In genomic region chr20:63980806-63981728, GRCh38 we compare ENCODE assay signal across 1 cellular context.
TF ChIP-seq lines count a peak whose summit lies in the region.

A gene with protein sequence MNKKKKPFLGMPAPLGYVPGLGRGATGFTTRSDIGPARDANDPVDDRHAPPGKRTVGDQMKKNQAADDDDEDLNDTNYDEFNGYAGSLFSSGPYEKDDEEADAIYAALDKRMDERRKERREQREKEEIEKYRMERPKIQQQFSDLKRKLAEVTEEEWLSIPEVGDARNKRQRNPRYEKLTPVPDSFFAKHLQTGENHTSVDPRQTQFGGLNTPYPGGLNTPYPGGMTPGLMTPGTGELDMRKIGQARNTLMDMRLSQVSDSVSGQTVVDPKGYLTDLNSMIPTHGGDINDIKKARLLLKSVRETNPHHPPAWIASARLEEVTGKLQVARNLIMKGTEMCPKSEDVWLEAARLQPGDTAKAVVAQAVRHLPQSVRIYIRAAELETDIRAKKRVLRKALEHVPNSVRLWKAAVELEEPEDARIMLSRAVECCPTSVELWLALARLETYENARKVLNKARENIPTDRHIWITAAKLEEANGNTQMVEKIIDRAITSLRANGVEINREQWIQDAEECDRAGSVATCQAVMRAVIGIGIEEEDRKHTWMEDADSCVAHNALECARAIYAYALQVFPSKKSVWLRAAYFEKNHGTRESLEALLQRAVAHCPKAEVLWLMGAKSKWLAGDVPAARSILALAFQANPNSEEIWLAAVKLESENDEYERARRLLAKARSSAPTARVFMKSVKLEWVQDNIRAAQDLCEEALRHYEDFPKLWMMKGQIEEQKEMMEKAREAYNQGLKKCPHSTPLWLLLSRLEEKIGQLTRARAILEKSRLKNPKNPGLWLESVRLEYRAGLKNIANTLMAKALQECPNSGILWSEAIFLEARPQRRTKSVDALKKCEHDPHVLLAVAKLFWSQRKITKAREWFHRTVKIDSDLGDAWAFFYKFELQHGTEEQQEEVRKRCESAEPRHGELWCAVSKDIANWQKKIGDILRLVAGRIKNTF (plus strand): TSS chr20:63981132. CDS start chr20:63981246, 114 bp downstream.

TF ChIP-seq in HEK293, 187 proteins besides CTCF, POLR2A, EP300 and RAD21 (continued from another document and continues in another):
- TF ChIP-seq TSHZ1 (tag by site-specific recombination; IDR thresholded peaks at IDR 0.05; ENCODE audit: borderline replicate concordance) = no peak
- TF ChIP-seq ZFP3 (tag by site-specific recombination; IDR thresholded peaks at IDR 0.05; ENCODE audit: low read depth) = no peak
- TF ChIP-seq ZNF639 (tag by site-specific recombination; IDR thresholded peaks at IDR 0.05) = peak; percentile 71
- peak; percentile 55; the same call in 1 of the 2 replicates for TF ChIP-seq ZNF843 (tag by site-specific recombination; IDR thresholded peaks at IDR 0.05)
- TF ChIP-seq ZIC2 (tag by site-specific recombination; IDR thresholded peaks at IDR 0.05) = no peak
- TF ChIP-seq ZXDB (tag by site-specific recombination; IDR thresholded peaks at IDR 0.05) = peak; percentile 86; the same call in 1 of the 2 replicates
- no peak for TF ChIP-seq ZNF558 (tag by site-specific recombination; IDR thresholded peaks at IDR 0.05)
- no peak for TF ChIP-seq ZNF280C (tag by site-specific recombination; IDR thresholded peaks at IDR 0.05)
- TF ChIP-seq YY2 (tag by site-specific recombination; IDR thresholded peaks at IDR 0.05) = 0 out of 2 replicates have a peak, but pooled peaks have one; percentile 5
- TF ChIP-seq SP2 (tag by site-specific recombination; IDR thresholded peaks at IDR 0.05) = peak; percentile 97
- TF ChIP-seq YY1 (tag by site-specific recombination; IDR thresholded peaks at IDR 0.05) = peak; percentile 44; the same call in 1 of the 2 replicates
- no peak for TF ChIP-seq ZNF112 (tag by site-specific recombination; IDR thresholded peaks at IDR 0.05)
- no peak for TF ChIP-seq ZNF416 (tag by site-specific recombination; IDR thresholded peaks at IDR 0.05)
- TF ChIP-seq ZFP37 (tag by site-specific recombination; IDR thresholded peaks at IDR 0.05) = no peak
- TF ChIP-seq GLI4 (tag by site-specific recombination; IDR thresholded peaks at IDR 0.05) = no peak
- TF ChIP-seq BCL11A (tag by site-specific recombination; IDR thresholded peaks at IDR 0.05; ENCODE audit: low read depth) = 0 out of 2 replicates have a peak, but pooled peaks have one; percentile 44
- TF ChIP-seq ZBTB21 (tag by site-specific recombination; IDR thresholded peaks at IDR 0.05) = peak; percentile 89
- peak; percentile 76 for TF ChIP-seq KLF10 (tag by site-specific recombination; IDR thresholded peaks at IDR 0.05)
- peak; percentile 56; the same call in 1 of the 2 replicates for TF ChIP-seq HOXD13 (CRISPR knock-in tag; IDR thresholded peaks at IDR 0.05; ENCODE audit: borderline replicate concordance)
- TF ChIP-seq ZNF155 (tag by site-specific recombination; IDR thresholded peaks at IDR 0.05) = no peak
- TF ChIP-seq ZNF394 (tag by site-specific recombination; IDR thresholded peaks at IDR 0.05; ENCODE audit: borderline replicate concordance) = 0 out of 2 replicates have a peak, but pooled peaks have one; percentile 13
- TF ChIP-seq, protein P1, sequence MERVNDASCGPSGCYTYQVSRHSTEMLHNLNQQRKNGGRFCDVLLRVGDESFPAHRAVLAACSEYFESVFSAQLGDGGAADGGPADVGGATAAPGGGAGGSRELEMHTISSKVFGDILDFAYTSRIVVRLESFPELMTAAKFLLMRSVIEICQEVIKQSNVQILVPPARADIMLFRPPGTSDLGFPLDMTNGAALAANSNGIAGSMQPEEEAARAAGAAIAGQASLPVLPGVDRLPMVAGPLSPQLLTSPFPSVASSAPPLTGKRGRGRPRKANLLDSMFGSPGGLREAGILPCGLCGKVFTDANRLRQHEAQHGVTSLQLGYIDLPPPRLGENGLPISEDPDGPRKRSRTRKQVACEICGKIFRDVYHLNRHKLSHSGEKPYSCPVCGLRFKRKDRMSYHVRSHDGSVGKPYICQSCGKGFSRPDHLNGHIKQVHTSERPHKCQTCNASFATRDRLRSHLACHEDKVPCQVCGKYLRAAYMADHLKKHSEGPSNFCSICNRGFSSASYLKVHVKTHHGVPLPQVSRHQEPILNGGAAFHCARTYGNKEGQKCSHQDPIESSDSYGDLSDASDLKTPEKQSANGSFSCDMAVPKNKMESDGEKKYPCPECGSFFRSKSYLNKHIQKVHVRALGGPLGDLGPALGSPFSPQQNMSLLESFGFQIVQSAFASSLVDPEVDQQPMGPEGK (tag by site-specific recombination; IDR thresholded peaks at IDR 0.05) = peak; percentile 94
- TF ChIP-seq ZSCAN30 (tag by site-specific recombination; IDR thresholded peaks at IDR 0.05) = 0 out of 2 replicates have a peak, but pooled peaks have one; percentile 15
- peak; percentile 97 for TF ChIP-seq ZNF629 (tag by site-specific recombination; IDR thresholded peaks at IDR 0.05)
- TF ChIP-seq MZF1 (tag by site-specific recombination; IDR thresholded peaks at IDR 0.05; ENCODE audit: borderline replicate concordance) = no peak
- TF ChIP-seq ZNF600 (tag by site-specific recombination; IDR thresholded peaks at IDR 0.05) = peak; percentile 66; the same call in 1 of the 2 replicates
- no peak for TF ChIP-seq ZNF354C (tag by site-specific recombination; IDR thresholded peaks at IDR 0.05; ENCODE audit: borderline replicate concordance, low read depth)
- TF ChIP-seq ZNF2 (tag by site-specific recombination; IDR thresholded peaks at IDR 0.05) = peak; percentile 42; the same call in 1 of the 2 replicates
- no peak for TF ChIP-seq OSR2 (tag by site-specific recombination; IDR thresholded peaks at IDR 0.05)
- peak; percentile 89 for TF ChIP-seq ZNF561 (tag by site-specific recombination; IDR thresholded peaks at IDR 0.05; ENCODE audit: borderline replicate concordance)
- peak; percentile 60; the same call in 1 of the 2 replicates for TF ChIP-seq GLIS2 (tag by site-specific recombination; IDR thresholded peaks at IDR 0.05)
- TF ChIP-seq, protein P2, sequence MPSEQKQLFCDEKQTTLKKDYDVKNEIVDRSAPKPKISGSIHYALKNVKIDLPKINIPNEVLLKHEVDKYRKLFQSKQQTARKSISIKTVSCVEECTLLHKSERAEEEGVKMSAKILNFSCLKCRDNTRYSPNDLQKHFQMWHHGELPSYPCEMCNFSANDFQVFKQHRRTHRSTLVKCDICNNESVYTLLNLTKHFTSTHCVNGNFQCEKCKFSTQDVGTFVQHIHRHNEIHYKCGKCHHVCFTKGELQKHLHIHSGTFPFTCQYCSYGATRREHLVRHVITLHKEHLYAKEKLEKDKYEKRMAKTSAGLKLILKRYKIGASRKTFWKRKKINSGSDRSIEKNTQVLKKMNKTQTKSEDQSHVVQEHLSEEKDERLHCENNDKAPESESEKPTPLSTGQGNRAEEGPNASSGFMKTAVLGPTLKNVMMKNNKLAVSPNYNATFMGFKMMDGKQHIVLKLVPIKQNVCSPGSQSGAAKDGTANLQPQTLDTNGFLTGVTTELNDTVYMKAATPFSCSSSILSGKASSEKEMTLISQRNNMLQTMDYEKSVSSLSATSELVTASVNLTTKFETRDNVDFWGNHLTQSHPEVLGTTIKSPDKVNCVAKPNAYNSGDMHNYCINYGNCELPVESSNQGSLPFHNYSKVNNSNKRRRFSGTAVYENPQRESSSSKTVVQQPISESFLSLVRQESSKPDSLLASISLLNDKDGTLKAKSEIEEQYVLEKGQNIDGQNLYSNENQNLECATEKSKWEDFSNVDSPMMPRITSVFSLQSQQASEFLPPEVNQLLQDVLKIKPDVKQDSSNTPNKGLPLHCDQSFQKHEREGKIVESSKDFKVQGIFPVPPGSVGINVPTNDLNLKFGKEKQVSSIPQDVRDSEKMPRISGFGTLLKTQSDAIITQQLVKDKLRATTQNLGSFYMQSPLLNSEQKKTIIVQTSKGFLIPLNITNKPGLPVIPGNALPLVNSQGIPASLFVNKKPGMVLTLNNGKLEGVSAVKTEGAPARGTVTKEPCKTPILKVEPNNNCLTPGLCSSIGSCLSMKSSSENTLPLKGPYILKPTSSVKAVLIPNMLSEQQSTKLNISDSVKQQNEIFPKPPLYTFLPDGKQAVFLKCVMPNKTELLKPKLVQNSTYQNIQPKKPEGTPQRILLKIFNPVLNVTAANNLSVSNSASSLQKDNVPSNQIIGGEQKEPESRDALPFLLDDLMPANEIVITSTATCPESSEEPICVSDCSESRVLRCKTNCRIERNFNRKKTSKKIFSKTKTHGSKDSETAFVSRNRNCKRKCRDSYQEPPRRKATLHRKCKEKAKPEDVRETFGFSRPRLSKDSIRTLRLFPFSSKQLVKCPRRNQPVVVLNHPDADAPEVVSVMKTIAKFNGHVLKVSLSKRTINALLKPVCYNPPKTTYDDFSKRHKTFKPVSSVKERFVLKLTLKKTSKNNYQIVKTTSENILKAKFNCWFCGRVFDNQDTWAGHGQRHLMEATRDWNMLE (tag by site-specific recombination; conservative IDR thresholded peaks at IDR 0.05; ENCODE audit: low read depth) = peak; percentile 99
- TF ChIP-seq, protein P3, sequence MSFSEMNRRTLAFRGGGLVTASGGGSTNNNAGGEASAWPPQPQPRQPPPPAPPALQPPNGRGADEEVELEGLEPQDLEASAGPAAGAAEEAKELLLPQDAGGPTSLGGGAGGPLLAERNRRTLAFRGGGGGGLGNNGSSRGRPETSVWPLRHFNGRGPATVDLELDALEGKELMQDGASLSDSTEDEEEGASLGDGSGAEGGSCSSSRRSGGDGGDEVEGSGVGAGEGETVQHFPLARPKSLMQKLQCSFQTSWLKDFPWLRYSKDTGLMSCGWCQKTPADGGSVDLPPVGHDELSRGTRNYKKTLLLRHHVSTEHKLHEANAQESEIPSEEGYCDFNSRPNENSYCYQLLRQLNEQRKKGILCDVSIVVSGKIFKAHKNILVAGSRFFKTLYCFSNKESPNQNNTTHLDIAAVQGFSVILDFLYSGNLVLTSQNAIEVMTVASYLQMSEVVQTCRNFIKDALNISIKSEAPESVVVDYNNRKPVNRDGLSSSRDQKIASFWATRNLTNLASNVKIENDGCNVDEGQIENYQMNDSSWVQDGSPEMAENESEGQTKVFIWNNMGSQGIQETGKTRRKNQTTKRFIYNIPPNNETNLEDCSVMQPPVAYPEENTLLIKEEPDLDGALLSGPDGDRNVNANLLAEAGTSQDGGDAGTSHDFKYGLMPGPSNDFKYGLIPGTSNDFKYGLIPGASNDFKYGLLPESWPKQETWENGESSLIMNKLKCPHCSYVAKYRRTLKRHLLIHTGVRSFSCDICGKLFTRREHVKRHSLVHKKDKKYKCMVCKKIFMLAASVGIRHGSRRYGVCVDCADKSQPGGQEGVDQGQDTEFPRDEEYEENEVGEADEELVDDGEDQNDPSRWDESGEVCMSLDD (tag by site-specific recombination; IDR thresholded peaks at IDR 0.05) = peak; percentile 52; the same call in 1 of the 2 replicates
- TF ChIP-seq ZNF596 (tag by site-specific recombination; IDR thresholded peaks at IDR 0.05) = no peak
- no peak for TF ChIP-seq ZNF184 (tag by site-specific recombination; IDR thresholded peaks at IDR 0.05)
- no peak for TF ChIP-seq ZNF223 (tag by site-specific recombination; IDR thresholded peaks at IDR 0.05)
- TF ChIP-seq, protein P4, sequence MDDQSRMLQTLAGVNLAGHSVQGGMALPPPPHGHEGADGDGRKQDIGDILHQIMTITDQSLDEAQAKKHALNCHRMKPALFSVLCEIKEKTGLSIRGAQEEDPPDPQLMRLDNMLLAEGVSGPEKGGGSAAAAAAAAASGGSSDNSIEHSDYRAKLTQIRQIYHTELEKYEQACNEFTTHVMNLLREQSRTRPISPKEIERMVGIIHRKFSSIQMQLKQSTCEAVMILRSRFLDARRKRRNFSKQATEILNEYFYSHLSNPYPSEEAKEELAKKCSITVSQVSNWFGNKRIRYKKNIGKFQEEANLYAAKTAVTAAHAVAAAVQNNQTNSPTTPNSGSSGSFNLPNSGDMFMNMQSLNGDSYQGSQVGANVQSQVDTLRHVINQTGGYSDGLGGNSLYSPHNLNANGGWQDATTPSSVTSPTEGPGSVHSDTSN (CRISPR knock-in tag; IDR thresholded peaks at IDR 0.05) = peak; percentile 21; the same call in 1 of the 2 replicates
- no peak for TF ChIP-seq ZNF626 (tag by site-specific recombination; IDR thresholded peaks at IDR 0.05)
